1 cellular context compared by ENCODE assay signal in the genomic region with DNA sequence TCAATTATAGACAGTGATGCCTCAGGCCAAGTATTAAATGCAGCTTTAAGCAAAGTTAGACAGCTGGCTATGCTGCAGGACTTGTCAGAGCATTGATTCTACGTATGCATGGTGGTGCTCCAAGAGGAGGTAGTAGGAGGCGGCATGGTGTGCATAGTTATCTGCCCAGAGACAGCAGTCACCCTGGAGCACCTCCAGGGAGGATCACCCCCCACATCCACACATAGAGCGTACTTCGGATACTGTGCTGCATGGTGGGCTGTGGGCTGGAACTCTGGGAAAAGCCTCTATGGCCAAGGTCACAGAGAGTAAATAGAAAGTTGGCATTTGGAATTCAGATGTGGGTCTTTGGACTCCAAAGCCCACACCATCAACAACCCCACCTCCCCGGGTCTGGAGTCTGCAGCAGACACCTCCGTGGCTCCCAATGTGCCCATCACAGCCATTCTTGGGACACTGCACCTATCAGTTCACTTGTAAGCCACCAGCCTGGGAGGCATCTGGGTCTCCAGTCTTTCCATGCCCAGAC.
TF ChIP-seq lines count a peak whose summit lies in the region.

No MANE protein-coding gene starts in this region.

TF ChIP-seq in K562, 482 proteins besides CTCF, POLR2A, EP300 and RAD21:
- TF ChIP-seq, protein P1, sequence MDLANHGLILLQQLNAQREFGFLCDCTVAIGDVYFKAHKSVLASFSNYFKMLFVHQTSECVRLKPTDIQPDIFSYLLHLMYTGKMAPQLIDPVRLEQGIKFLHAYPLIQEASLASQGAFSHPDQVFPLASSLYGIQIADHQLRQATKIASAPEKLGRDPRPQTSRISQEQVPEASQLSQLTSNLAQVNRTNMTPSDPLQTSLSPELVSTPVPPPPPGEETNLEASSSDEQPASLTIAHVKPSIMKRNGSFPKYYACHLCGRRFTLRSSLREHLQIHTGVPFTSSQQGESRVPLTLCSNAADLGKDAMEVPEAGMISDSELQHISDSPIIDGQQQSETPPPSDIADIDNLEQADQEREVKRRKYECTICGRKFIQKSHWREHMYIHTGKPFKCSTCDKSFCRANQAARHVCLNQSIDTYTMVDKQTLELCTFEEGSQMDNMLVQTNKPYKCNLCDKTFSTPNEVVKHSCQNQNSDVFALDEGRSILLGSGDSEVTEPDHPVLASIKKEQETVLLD (IDR thresholded peaks at IDR 0.05) = no peak
- TF ChIP-seq ZHX1 (conservative IDR thresholded peaks at IDR 0.05; ENCODE audit: low read length) = no peak
- no peak for TF ChIP-seq RBFOX2 (IDR thresholded peaks at IDR 0.05; ENCODE audit: low read depth, low read length)
- TF ChIP-seq POLR2AphosphoS5 (IDR thresholded peaks at IDR 0.05; ENCODE audit: control insufficient read depth, insufficient read depth, low read depth, low read length) = no peak
- no peak for TF ChIP-seq ETV5 (CRISPR knock-in tag; IDR thresholded peaks at IDR 0.05; ENCODE audit: low read depth)
- TF ChIP-seq RBM34 (IDR thresholded peaks at IDR 0.05; ENCODE audit: borderline replicate concordance, insufficient read depth, low read length) = no peak
- TF ChIP-seq SMARCC2 (IDR thresholded peaks at IDR 0.05; ENCODE audit: low read depth) = no peak
- TF ChIP-seq HMG20A (CRISPR knock-in tag; conservative IDR thresholded peaks at IDR 0.05) = no peak
- peak; percentile 18; the same call in 1 of the 2 replicates for TF ChIP-seq ZNF263 (CRISPR knock-in tag; IDR thresholded peaks at IDR 0.05; ENCODE audit: borderline replicate concordance)
- TF ChIP-seq, protein P2, sequence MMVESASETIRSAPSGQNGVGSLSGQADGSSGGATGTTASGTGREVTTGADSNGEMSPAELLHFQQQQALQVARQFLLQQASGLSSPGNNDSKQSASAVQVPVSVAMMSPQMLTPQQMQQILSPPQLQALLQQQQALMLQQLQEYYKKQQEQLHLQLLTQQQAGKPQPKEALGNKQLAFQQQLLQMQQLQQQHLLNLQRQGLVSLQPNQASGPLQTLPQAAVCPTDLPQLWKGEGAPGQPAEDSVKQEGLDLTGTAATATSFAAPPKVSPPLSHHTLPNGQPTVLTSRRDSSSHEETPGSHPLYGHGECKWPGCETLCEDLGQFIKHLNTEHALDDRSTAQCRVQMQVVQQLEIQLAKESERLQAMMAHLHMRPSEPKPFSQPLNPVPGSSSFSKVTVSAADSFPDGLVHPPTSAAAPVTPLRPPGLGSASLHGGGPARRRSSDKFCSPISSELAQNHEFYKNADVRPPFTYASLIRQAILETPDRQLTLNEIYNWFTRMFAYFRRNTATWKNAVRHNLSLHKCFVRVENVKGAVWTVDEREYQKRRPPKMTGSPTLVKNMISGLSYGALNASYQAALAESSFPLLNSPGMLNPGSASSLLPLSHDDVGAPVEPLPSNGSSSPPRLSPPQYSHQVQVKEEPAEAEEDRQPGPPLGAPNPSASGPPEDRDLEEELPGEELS (CRISPR knock-in tag; IDR thresholded peaks at IDR 0.05; ENCODE audit: borderline replicate concordance) = no peak
- TF ChIP-seq CHD7 (IDR thresholded peaks at IDR 0.05; ENCODE audit: low read depth, low read length) = no peak
- TF ChIP-seq ZNF239 (CRISPR knock-in tag; IDR thresholded peaks at IDR 0.05) = peak; percentile 97
- no peak for TF ChIP-seq XRCC5 (IDR thresholded peaks at IDR 0.05; ENCODE audit: low read depth, low read length)
- TF ChIP-seq, protein P3, sequence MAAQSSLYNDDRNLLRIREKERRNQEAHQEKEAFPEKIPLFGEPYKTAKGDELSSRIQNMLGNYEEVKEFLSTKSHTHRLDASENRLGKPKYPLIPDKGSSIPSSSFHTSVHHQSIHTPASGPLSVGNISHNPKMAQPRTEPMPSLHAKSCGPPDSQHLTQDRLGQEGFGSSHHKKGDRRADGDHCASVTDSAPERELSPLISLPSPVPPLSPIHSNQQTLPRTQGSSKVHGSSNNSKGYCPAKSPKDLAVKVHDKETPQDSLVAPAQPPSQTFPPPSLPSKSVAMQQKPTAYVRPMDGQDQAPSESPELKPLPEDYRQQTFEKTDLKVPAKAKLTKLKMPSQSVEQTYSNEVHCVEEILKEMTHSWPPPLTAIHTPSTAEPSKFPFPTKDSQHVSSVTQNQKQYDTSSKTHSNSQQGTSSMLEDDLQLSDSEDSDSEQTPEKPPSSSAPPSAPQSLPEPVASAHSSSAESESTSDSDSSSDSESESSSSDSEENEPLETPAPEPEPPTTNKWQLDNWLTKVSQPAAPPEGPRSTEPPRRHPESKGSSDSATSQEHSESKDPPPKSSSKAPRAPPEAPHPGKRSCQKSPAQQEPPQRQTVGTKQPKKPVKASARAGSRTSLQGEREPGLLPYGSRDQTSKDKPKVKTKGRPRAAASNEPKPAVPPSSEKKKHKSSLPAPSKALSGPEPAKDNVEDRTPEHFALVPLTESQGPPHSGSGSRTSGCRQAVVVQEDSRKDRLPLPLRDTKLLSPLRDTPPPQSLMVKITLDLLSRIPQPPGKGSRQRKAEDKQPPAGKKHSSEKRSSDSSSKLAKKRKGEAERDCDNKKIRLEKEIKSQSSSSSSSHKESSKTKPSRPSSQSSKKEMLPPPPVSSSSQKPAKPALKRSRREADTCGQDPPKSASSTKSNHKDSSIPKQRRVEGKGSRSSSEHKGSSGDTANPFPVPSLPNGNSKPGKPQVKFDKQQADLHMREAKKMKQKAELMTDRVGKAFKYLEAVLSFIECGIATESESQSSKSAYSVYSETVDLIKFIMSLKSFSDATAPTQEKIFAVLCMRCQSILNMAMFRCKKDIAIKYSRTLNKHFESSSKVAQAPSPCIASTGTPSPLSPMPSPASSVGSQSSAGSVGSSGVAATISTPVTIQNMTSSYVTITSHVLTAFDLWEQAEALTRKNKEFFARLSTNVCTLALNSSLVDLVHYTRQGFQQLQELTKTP (IDR thresholded peaks at IDR 0.05; ENCODE audit: low read depth in 1 of 2, partially characterized antibody in 2 of 2) = no peak
- TF ChIP-seq PHF20 (IDR thresholded peaks at IDR 0.05; ENCODE audit: partially characterized antibody) = no peak
- TF ChIP-seq ZBTB17 (CRISPR knock-in tag; IDR thresholded peaks at IDR 0.05) = no peak
- no peak for TF ChIP-seq TAF9B (IDR thresholded peaks at IDR 0.05; ENCODE audit: partially characterized antibody)
- TF ChIP-seq NFE2 (IDR thresholded peaks at IDR 0.05; ENCODE audit: low read depth) = no peak
